Comparison of ENCODE assay signal across 12 cellular contexts in the genomic region with DNA sequence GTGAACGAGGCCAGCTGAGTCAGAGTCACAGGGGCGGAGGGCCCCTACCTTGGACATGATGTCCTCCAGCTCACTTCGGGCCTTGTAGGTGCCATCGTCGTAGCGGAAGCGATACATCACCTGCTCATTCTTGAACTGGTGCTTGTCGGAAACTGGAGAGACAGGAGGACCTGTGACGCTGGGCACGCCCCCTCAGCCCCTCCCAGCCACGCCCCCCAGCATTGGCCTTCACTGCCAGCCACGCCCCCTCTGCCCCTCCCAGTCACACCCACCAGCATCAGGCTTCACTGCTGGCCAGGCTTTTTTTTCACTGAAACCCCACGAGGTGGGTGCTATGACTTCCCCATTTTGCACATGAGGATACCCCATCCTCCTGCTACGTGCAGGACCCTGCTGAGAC.
DNase-seq lines count a peak whose midpoint lies in the region; ATAC-seq and TF ChIP-seq lines count a peak whose summit lies in the region.
"Had no signal": no experiment of that assay in that cellular context is flagged by ENCODE, and none has a peak within 500 bp of the region (broad histone marks: within the 10 kb centered on the region; RNA-seq: fewer than 3 reads in every experiment).

No MANE protein-coding gene starts in this region.

- H4K91ac ChIP-seq in trophoblast cell (ENCODE audit: low read depth, low read length) = no peak overlapping the region

- no peak for ATAC-seq in activated T-helper 17 cell treated with anti-CD3 and anti-CD28 coated beads, Interleukin-2, amount 50 U/mL, for 72 hours (replicated peaks)
- no peak for ATAC-seq in activated naive CD8-positive, alpha-beta T cell treated with anti-CD3 and anti-CD28 coated beads, Interleukin-2, amount 50 U/mL, for 24 hours

- no peaks in the 10 kb centered on the region for H3K27me3 Mint-ChIP-seq in activated T-helper 17 cell treated with anti-CD3 and anti-CD28 coated beads, Interleukin-2, amount 50 U/mL, for 72 hours
- H3K27me3 Mint-ChIP-seq in activated naive CD8-positive, alpha-beta T cell treated with anti-CD3 and anti-CD28 coated beads, Interleukin-2, amount 50 U/mL, for 24 hours = no peaks in the 10 kb centered on the region

- no peaks in the 10 kb centered on the region for H3K9me3 ChIP-seq in trophoblast cell (ENCODE audit: insufficient read depth, low read depth, low read length)

- no peak overlapping the region for H3K18ac ChIP-seq in trophoblast cell (ENCODE audit: low read length)

- DNase-seq in DMS 273 (lab: John Stamatoyannopoulos, UW; ENCODE audit: unreplicated experiment) (peak; percentile 31), DMS 273 treated with DMSO at 0.1 percent for 48 hours (lab: John Stamatoyannopoulos, UW) (no peak), NB4 (ENCODE audit: low read depth) (peak; percentile 63), trophoblast cell (peak in 1 of 2 donors; percentile 32), SHP77 (lab: John Stamatoyannopoulos, UW) (no peak)
- DNase-seq in activated naive CD8-positive, alpha-beta T cell treated with anti-CD3 and anti-CD28 coated beads, Interleukin-2, amount 50 U/mL, for 24 hours = no peak
- no peak for DNase-seq in stimulated activated naive CD4-positive, alpha-beta T cell (lab: John Stamatoyannopoulos, UW)
- DNase-seq: activated CD4-positive, alpha-beta T cell treated with anti-CD3 and anti-CD28 coated beads, Interleukin-2, amount 50 U/mL, for 1 hour; activated naive CD4-positive, alpha-beta T cell; caudate nucleus had no signal

- no peaks in the 10 kb centered on the region for H3K79me2 ChIP-seq in trophoblast cell (ENCODE audit: control insufficient read depth, insufficient read depth, low read length, poor library complexity)

- H3K79me1 ChIP-seq in trophoblast cell (ENCODE audit: low read length) = no peaks in the 10 kb centered on the region

- no peak overlapping the region for H2BK120ac ChIP-seq in trophoblast cell (ENCODE audit: insufficient read depth, low read length, poor library complexity)

- H2BK5ac ChIP-seq in trophoblast cell (ENCODE audit: low read depth, low read length, poor library complexity) = no peak overlapping the region

- H3K4me3 Mint-ChIP-seq in activated T-helper 17 cell treated with anti-CD3 and anti-CD28 coated beads, Interleukin-2, amount 50 U/mL, for 72 hours = no peak overlapping the region
- H3K4me3 Mint-ChIP-seq in activated naive CD8-positive, alpha-beta T cell treated with anti-CD3 and anti-CD28 coated beads, Interleukin-2, amount 50 U/mL, for 24 hours = no peak overlapping the region

- no peak overlapping the region for H2AFZ ChIP-seq in trophoblast cell (ENCODE audit: insufficient read depth, low read length, poor library complexity)

- no peak overlapping the region for H2BK12ac ChIP-seq in trophoblast cell (ENCODE audit: low read length)

- no peak overlapping the region for H3K23ac ChIP-seq in trophoblast cell (ENCODE audit: low read length)

- H3K36me3 ChIP-seq in trophoblast cell (ENCODE audit: control insufficient read depth in 1 of 2, insufficient read depth in 2 of 2, low read length in 2 of 2) = no peaks in the 10 kb centered on the region

- no peak overlapping the region for H3K4me3 ChIP-seq in NB4 (ENCODE audit: low read depth, low read length)
- peak overlapping the region; percentile 2 for H3K4me3 ChIP-seq in trophoblast cell (ENCODE audit: low read depth, low read length)

- H3K4ac ChIP-seq in trophoblast cell (ENCODE audit: low read depth, low read length) = no peak overlapping the region

- no peak overlapping the region for H4K8ac ChIP-seq in trophoblast cell (ENCODE audit: low read depth, low read length)

- H3K27ac Mint-ChIP-seq in activated T-helper 17 cell treated with anti-CD3 and anti-CD28 coated beads, Interleukin-2, amount 50 U/mL, for 72 hours = peak overlapping the region; percentile 90
- H3K27ac Mint-ChIP-seq in activated naive CD8-positive, alpha-beta T cell treated with anti-CD3 and anti-CD28 coated beads, Interleukin-2, amount 50 U/mL, for 24 hours = no peak overlapping the region

- H3K9me3 Mint-ChIP-seq in activated T-helper 17 cell treated with anti-CD3 and anti-CD28 coated beads, Interleukin-2, amount 50 U/mL, for 72 hours = no peaks in the 10 kb centered on the region
- no peaks in the 10 kb centered on the region for H3K9me3 Mint-ChIP-seq in activated naive CD8-positive, alpha-beta T cell treated with anti-CD3 and anti-CD28 coated beads, Interleukin-2, amount 50 U/mL, for 24 hours

- H3K4me2 ChIP-seq in trophoblast cell (ENCODE audit: low read length) = no peak overlapping the region

- no peak for TF ChIP-seq POLR2A in NB4 (IDR thresholded peaks at IDR 0.05; ENCODE audit: extremely low read depth, insufficient read length)

- no peak overlapping the region for H4K12ac ChIP-seq in trophoblast cell (ENCODE audit: low read depth, low read length)

- H3K9ac ChIP-seq in trophoblast cell (ENCODE audit: low read length) = no peak overlapping the region

- no peak overlapping the region for H2AK5ac ChIP-seq in trophoblast cell (ENCODE audit: low read length)

- H3K4me1 ChIP-seq in trophoblast cell (ENCODE audit: control insufficient read depth in 1 of 2, insufficient read depth in 2 of 2, low read length in 2 of 2) = peaks cover 2 to 3% of the 10 kb centered on the region in 2 experiments

- H3K14ac ChIP-seq in trophoblast cell (ENCODE audit: low read length) = no peak overlapping the region

- H3K36me3 Mint-ChIP-seq in activated T-helper 17 cell treated with anti-CD3 and anti-CD28 coated beads, Interleukin-2, amount 50 U/mL, for 72 hours (ENCODE audit: low read depth) = no peaks in the 10 kb centered on the region
- H3K36me3 Mint-ChIP-seq in activated naive CD8-positive, alpha-beta T cell treated with anti-CD3 and anti-CD28 coated beads, Interleukin-2, amount 50 U/mL, for 24 hours (ENCODE audit: low read depth) = peaks cover 40% of the 10 kb centered on the region

- H3K27ac ChIP-seq in trophoblast cell (ENCODE audit: low read depth, low read length) = no peak overlapping the region
- H3K27ac ChIP-seq: 22Rv1 had no signal

- WGBS in trophoblast cell (ENCODE audit: extremely low coverage, insufficient coverage, insufficient read length) = no CpG with 5 or more reads among the region's 14 CpGs

- peaks cover 8% of the 10 kb centered on the region for H3K4me1 Mint-ChIP-seq in activated T-helper 17 cell treated with anti-CD3 and anti-CD28 coated beads, Interleukin-2, amount 50 U/mL, for 72 hours
- H3K4me1 Mint-ChIP-seq in activated naive CD8-positive, alpha-beta T cell treated with anti-CD3 and anti-CD28 coated beads, Interleukin-2, amount 50 U/mL, for 24 hours = no peaks in the 10 kb centered on the region

- TF ChIP-seq CTCF in NB4 (IDR thresholded peaks at IDR 0.05; ENCODE audit: low read depth, low read length) = no peak

- H3K27me3 ChIP-seq in trophoblast cell (ENCODE audit: insufficient read depth, low read length) = no peaks in the 10 kb centered on the region

Comparison
In these comparisons a context has a peak if more than half of its experiments do, and no peak if none do; other contexts are left out.
1. DNase-seq: peak in DMS 273 (single experiment) and NB4 (single experiment); none in DMS 273 treated with DMSO at 0.1 percent for 48 hours (single experiment), SHP77 (0 of 2), activated naive CD8-positive, alpha-beta T cell treated with anti-CD3 and anti-CD28 coated beads, Interleukin-2, amount 50 U/mL, for 24 hours (single experiment) and stimulated activated naive CD4-positive, alpha-beta T cell (0 of 6).